1 cellular context compared by ENCODE assay signal in the genomic region with DNA sequence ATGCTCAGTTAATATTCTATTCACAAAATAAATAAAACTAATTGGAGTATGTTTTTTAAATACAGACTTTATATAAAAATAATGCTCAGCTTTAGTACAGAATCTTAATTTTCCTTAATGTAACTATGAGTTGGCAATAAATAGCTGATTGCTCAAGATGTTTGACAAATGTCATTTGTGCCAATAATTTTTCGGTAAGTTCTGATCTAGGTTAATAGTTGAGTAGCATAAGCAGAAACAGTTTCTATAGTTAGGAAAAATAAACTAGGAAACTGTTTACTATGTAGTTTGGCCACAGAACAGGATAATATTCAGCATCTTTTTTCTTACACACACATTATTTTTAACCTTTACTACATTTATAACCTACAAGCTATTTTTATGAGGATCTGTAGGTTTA.
TF ChIP-seq lines count a peak whose summit lies in the region.

No MANE protein-coding gene starts in this region.

TF ChIP-seq in GM12878, 131 proteins besides CTCF, POLR2A, EP300 and RAD21:
- TF ChIP-seq, protein P1, sequence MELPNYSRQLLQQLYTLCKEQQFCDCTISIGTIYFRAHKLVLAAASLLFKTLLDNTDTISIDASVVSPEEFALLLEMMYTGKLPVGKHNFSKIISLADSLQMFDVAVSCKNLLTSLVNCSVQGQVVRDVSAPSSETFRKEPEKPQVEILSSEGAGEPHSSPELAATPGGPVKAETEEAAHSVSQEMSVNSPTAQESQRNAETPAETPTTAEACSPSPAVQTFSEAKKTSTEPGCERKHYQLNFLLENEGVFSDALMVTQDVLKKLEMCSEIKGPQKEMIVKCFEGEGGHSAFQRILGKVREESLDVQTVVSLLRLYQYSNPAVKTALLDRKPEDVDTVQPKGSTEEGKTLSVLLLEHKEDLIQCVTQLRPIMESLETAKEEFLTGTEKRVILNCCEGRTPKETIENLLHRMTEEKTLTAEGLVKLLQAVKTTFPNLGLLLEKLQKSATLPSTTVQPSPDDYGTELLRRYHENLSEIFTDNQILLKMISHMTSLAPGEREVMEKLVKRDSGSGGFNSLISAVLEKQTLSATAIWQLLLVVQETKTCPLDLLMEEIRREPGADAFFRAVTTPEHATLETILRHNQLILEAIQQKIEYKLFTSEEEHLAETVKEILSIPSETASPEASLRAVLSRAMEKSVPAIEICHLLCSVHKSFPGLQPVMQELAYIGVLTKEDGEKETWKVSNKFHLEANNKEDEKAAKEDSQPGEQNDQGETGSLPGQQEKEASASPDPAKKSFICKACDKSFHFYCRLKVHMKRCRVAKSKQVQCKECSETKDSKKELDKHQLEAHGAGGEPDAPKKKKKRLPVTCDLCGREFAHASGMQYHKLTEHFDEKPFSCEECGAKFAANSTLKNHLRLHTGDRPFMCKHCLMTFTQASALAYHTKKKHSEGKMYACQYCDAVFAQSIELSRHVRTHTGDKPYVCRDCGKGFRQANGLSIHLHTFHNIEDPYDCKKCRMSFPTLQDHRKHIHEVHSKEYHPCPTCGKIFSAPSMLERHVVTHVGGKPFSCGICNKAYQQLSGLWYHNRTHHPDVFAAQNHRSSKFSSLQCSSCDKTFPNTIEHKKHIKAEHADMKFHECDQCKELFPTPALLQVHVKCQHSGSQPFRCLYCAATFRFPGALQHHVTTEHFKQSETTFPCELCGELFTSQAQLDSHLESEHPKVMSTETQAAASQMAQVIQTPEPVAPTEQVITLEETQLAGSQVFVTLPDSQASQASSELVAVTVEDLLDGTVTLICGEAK (IDR thresholded peaks at IDR 0.05; ENCODE audit: borderline replicate concordance): no peak
- no peak for TF ChIP-seq ZNF207 (IDR thresholded peaks at IDR 0.05; ENCODE audit: borderline replicate concordance)
- no peak for TF ChIP-seq FOXM1 (IDR thresholded peaks at IDR 0.05; ENCODE audit: low read depth, low read length)
- TF ChIP-seq TAF1 (IDR thresholded peaks at IDR 0.05; ENCODE audit: borderline replicate concordance, low read depth, low read length): no peak
- TF ChIP-seq, protein P2, sequence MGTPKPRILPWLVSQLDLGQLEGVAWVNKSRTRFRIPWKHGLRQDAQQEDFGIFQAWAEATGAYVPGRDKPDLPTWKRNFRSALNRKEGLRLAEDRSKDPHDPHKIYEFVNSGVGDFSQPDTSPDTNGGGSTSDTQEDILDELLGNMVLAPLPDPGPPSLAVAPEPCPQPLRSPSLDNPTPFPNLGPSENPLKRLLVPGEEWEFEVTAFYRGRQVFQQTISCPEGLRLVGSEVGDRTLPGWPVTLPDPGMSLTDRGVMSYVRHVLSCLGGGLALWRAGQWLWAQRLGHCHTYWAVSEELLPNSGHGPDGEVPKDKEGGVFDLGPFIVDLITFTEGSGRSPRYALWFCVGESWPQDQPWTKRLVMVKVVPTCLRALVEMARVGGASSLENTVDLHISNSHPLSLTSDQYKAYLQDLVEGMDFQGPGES (IDR thresholded peaks at IDR 0.05): no peak
- no peak for TF ChIP-seq NR2C2 (IDR thresholded peaks at IDR 0.05; ENCODE audit: borderline replicate concordance, control insufficient read depth, insufficient read length, low read depth)
- no peak for TF ChIP-seq BMI1 (IDR thresholded peaks at IDR 0.05; ENCODE audit: borderline replicate concordance)
- no peak for TF ChIP-seq SMAD1 (IDR thresholded peaks at IDR 0.05; ENCODE audit: low read depth, partially characterized antibody)
- no peak for TF ChIP-seq RAD51 (IDR thresholded peaks at IDR 0.05)
- TF ChIP-seq, protein P3, sequence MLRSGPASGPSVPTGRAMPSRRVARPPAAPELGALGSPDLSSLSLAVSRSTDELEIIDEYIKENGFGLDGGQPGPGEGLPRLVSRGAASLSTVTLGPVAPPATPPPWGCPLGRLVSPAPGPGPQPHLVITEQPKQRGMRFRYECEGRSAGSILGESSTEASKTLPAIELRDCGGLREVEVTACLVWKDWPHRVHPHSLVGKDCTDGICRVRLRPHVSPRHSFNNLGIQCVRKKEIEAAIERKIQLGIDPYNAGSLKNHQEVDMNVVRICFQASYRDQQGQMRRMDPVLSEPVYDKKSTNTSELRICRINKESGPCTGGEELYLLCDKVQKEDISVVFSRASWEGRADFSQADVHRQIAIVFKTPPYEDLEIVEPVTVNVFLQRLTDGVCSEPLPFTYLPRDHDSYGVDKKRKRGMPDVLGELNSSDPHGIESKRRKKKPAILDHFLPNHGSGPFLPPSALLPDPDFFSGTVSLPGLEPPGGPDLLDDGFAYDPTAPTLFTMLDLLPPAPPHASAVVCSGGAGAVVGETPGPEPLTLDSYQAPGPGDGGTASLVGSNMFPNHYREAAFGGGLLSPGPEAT (IDR thresholded peaks at IDR 0.05; ENCODE audit: low read depth): no peak
- TF ChIP-seq ASH2L (IDR thresholded peaks at IDR 0.05; ENCODE audit: borderline replicate concordance, low read depth): no peak
- no peak for TF ChIP-seq TCF12 (IDR thresholded peaks at IDR 0.05; ENCODE audit: low read depth, low read length)
- TF ChIP-seq BACH1 (IDR thresholded peaks at IDR 0.05; ENCODE audit: borderline replicate concordance): no peak
- TF ChIP-seq ESRRA (IDR thresholded peaks at IDR 0.05; ENCODE audit: low read length): no peak
- no peak for TF ChIP-seq MEF2A (IDR thresholded peaks at IDR 0.05; ENCODE audit: insufficient read depth, low read depth, low read length)
- TF ChIP-seq ATF7 (IDR thresholded peaks at IDR 0.05; ENCODE audit: low read depth): no peak
- TF ChIP-seq HDAC6 (IDR thresholded peaks at IDR 0.05; ENCODE audit: unreplicated experiment): no peak
